In genomic region chr12:83015390-83016225, GRCh38 we compare ENCODE assay signal across 11 cellular contexts.
A peak's percentile ranks its signal among the peaks of the same experiment; 100 is the strongest.
DNase-seq lines count a peak whose midpoint lies in the region; ATAC-seq, FAIRE-seq and TF ChIP-seq lines count a peak whose summit lies in the region.
"Had no signal": no experiment of that assay in that cellular context is flagged by ENCODE, and none has a peak within 500 bp of the region (broad histone marks: within the 10 kb centered on the region; RNA-seq: fewer than 3 reads in every experiment).

No MANE protein-coding gene starts in this region.

- peak overlapping the region; percentile 98 for H3K4me2 ChIP-seq in endothelial cell of umbilical vein (ENCODE audit: insufficient read depth, low read length)

- no peaks in the 10 kb centered on the region for H3K36me3 ChIP-seq in endothelial cell of umbilical vein (ENCODE audit: control insufficient read depth in 2 of 2, extremely low read depth in 1 of 2, insufficient read depth in 2 of 2, low read length in 2 of 2)

- H4K20me1 ChIP-seq in endothelial cell of umbilical vein (replicated peaks; ENCODE audit: control insufficient read depth, extremely low read depth, insufficient read depth, low read length) = no peaks in the 10 kb centered on the region

- H3K4me3 Mint-ChIP-seq in natural killer cell treated with Interleukin-12 subunit alpha and Interleukin-12 subunit beta and Interleukin-15 and Interleukin-18, amount 100 ng/mL, for 72 hours = peak overlapping the region; percentile 44

- H3K4me3 ChIP-seq in AG09309 (ENCODE audit: control insufficient read depth, low read depth, low read length) (peak overlapping the region; percentile 13; the same call in 1 of the 2 replicates), NB4 (ENCODE audit: low read depth, low read length) (no peak overlapping the region), endothelial cell of umbilical vein (replicated peaks in 1 of 3; ENCODE audit: insufficient read depth in 1 of 3, low read depth in 1 of 3, low read length in 3 of 3) (peak overlapping the region; percentile 24 to 89 (median 82))

- H3K79me2 ChIP-seq in endothelial cell of umbilical vein (ENCODE audit: control insufficient read depth, insufficient read depth, low read length) = no peaks in the 10 kb centered on the region

- H3K27ac Mint-ChIP-seq in natural killer cell treated with Interleukin-12 subunit alpha and Interleukin-12 subunit beta and Interleukin-15 and Interleukin-18, amount 100 ng/mL, for 72 hours = no peak overlapping the region

- peaks cover 10% of the 10 kb centered on the region for H3K9me3 Mint-ChIP-seq in natural killer cell treated with Interleukin-12 subunit alpha and Interleukin-12 subunit beta and Interleukin-15 and Interleukin-18, amount 100 ng/mL, for 72 hours

- TF ChIP-seq POLR2A in NB4 (IDR thresholded peaks at IDR 0.05; ENCODE audit: extremely low read depth, insufficient read length) (no peak), endothelial cell of umbilical vein (IDR thresholded peaks at IDR 0.05; ENCODE audit: low read depth, low read length) (no peak)

- no peaks in the 10 kb centered on the region for H3K9me1 ChIP-seq in endothelial cell of umbilical vein (replicated peaks; ENCODE audit: control insufficient read depth, extremely low read depth, insufficient read depth, low read length)

- no peaks in the 10 kb centered on the region for H3K9me3 ChIP-seq in endothelial cell of umbilical vein (replicated peaks; ENCODE audit: control insufficient read depth, insufficient read depth, low read length)

- intact Hi-C loops in endothelial cell of umbilical vein (cut with micrococcal nuclease) = loop anchor here (5.0 kb wide), 1 partner anchor 328 kb away; the partner anchor contains the start of gene TMTC2

- POLR2A ChIA-PET in endothelial cell of umbilical vein (lab: Charles Lee) = no interaction called here

- peak overlapping the region; percentile 52 for H3K9ac ChIP-seq in endothelial cell of umbilical vein (replicated peaks; ENCODE audit: extremely low read depth, insufficient read depth, low read length)

- H3K4me1 Mint-ChIP-seq in natural killer cell treated with Interleukin-12 subunit alpha and Interleukin-12 subunit beta and Interleukin-15 and Interleukin-18, amount 100 ng/mL, for 72 hours (ENCODE audit: low read depth in 2 of 2) = peaks cover 4 to 6% of the 10 kb centered on the region in 2 donors

- no peaks in the 10 kb centered on the region for H3K27me3 Mint-ChIP-seq in natural killer cell treated with Interleukin-12 subunit alpha and Interleukin-12 subunit beta and Interleukin-15 and Interleukin-18, amount 100 ng/mL, for 72 hours

- peak overlapping the region; percentile 66 for H2AFZ ChIP-seq in endothelial cell of umbilical vein (ENCODE audit: low read depth, low read length)

- no peaks in the 10 kb centered on the region for H3K27me3 ChIP-seq in endothelial cell of umbilical vein (ENCODE audit: control insufficient read depth in 2 of 2, insufficient read depth in 2 of 2, low read length in 2 of 2)

- peak overlapping the region; percentile 58 for H3K27ac ChIP-seq in endothelial cell of umbilical vein (ENCODE audit: insufficient read depth, low read depth, low read length)
- H3K27ac ChIP-seq: C4-2B had no signal

- FAIRE-seq in endothelial cell of umbilical vein (lab: Jason Lieb, UNC) = no peak
- FAIRE-seq: GM18507 had no signal

- H3K36me3 Mint-ChIP-seq in natural killer cell treated with Interleukin-12 subunit alpha and Interleukin-12 subunit beta and Interleukin-15 and Interleukin-18, amount 100 ng/mL, for 72 hours = peaks cover under 1% of the 10 kb centered on the region

- peak in 1 of 2 donors; percentile 46 for ATAC-seq in natural killer cell treated with Interleukin-12 subunit alpha and Interleukin-12 subunit beta and Interleukin-15 and Interleukin-18, amount 100 ng/mL, for 72 hours
- no peak for ATAC-seq in HG02642 (IDR thresholded peaks at IDR 0.05; ENCODE audit: poor library complexity, unreplicated experiment)
- ATAC-seq in HG03159 (IDR thresholded peaks at IDR 0.05; ENCODE audit: unreplicated experiment) = no peak

- CTCF ChIA-PET in endothelial cell of umbilical vein (lab: Charles Lee) = interaction anchor here (0.8 to 1.2 kb wide), 3 partner anchors 10 to 330 kb away, joined by 3 to 5 read pairs (median 3); no protein-coding TSS in a partner anchor

- dilution Hi-C loops in endothelial cell of umbilical vein (cut with MboI; ENCODE audit: extremely low pct_ligation_motif_present, low sequenced_read_pairs) = no loop called here

- no peak for TF ChIP-seq CTCF in AG09309 (IDR thresholded peaks at IDR 0.05; ENCODE audit: control insufficient read depth, insufficient read depth, low read depth, low read length, missing control alignments)
- no peak for TF ChIP-seq CTCF in NB4 (IDR thresholded peaks at IDR 0.05; ENCODE audit: low read depth, low read length)
- TF ChIP-seq CTCF in endothelial cell of umbilical vein (IDR thresholded peaks at IDR 0.05; ENCODE audit: extremely low read depth in 1 of 2, insufficient read depth in 1 of 2, low read depth in 1 of 2, low read length in 2 of 2) = no peak

- no TSS peak for BruUV-seq in endothelial cell of umbilical vein (replicated peaks; lab: Mats Ljungman, UMichigan)

- peak; percentile 7 for DNase-seq in AG09309 (ENCODE audit: low read depth)
- DNase-seq in NB4 (ENCODE audit: low read depth) = peak; percentile 60
- DNase-seq in endothelial cell of umbilical vein (ENCODE audit: low read depth, low spot score) = peak; percentile 77
- no peak for DNase-seq in natural killer cell treated with Interleukin-12 subunit alpha and Interleukin-12 subunit beta and Interleukin-15 and Interleukin-18, amount 100 ng/mL, for 72 hours (ENCODE audit: low spot score)
- no peak for DNase-seq in NCI-H82 treated with DMSO at 0.1 percent for 48 hours (lab: John Stamatoyannopoulos, UW; ENCODE audit: unreplicated experiment)
- DNase-seq in NCI-H2081 treated with DMSO at 0.1 percent for 48 hours (lab: John Stamatoyannopoulos, UW) = no peak
- DNase-seq: activated CD4-positive, CD25-positive, alpha-beta regulatory T cell had no signal

- H3K4me1 ChIP-seq in endothelial cell of umbilical vein (ENCODE audit: control insufficient read depth, extremely low read depth, insufficient read depth, low read length) = peaks cover 11% of the 10 kb centered on the region

TF ChIP-seq in endothelial cell of umbilical vein, 7 proteins besides CTCF, POLR2A, EP300 and RAD21:
- TF ChIP-seq FOS (IDR thresholded peaks at IDR 0.05; ENCODE audit: borderline replicate concordance, insufficient read depth, low read length) (no peak), GATA2 (IDR thresholded peaks at IDR 0.05; ENCODE audit: insufficient read depth, insufficient read length, low read depth, low read length) (peak; percentile 73)

Comparison
In these comparisons a context has a peak if more than half of its experiments do, and no peak if none do; other contexts are left out.
1. DNase-seq: peak in AG09309 (single experiment), NB4 (single experiment) and endothelial cell of umbilical vein (single experiment); none in natural killer cell treated with Interleukin-12 subunit alpha and Interleukin-12 subunit beta and Interleukin-15 and Interleukin-18, amount 100 ng/mL, for 72 hours (single experiment), NCI-H82 treated with DMSO at 0.1 percent for 48 hours (single experiment) and NCI-H2081 treated with DMSO at 0.1 percent for 48 hours (single experiment).